Comparison of ENCODE assay signal across 8 cellular contexts in the genomic region with DNA sequence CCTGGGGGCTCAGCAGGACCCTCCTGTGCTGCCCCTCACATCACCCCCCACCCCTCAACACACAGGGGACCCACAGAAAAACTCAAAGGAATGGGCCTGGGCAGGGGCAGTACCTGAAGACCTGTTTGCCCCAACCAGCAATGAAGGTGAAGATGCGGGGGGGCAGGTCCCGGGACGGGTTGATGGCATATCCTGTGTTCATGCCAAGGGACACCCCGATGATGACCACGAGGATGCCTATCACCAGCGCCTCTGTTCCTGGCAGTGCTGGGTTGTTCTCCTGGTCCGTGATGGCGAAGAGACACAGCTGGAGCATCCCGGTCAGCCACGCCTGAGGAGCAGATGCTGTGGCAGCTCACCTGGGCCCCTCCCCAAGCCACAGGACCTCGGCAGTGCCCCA. TPM values are rescaled to one million over a fixed set of nuclear protein-coding genes. Genes with fewer than 3 reads are reported as not detected.
"Had no signal": no experiment of that assay in that cellular context is flagged by ENCODE, and none has a peak within 500 bp of the region (broad histone marks: within the 10 kb centered on the region; RNA-seq: fewer than 3 reads in every experiment).

No MANE protein-coding gene starts in this region.

RNA-seq across cellular contexts. Expression of a gene that starts 16.8 kb away (rescaled TPM):
- total RNA-seq: activated naive CD4-positive, alpha-beta T cell treated with anti-CD3 and anti-CD28 coated beads for 36 hours; activated naive CD8-positive, alpha-beta T cell treated with anti-CD3 and anti-CD28 coated beads for 36 hours; activated naive CD8-positive, alpha-beta T cell treated with anti-CD3 and anti-CD28 coated beads, Interleukin-2, amount 10 ng/mL, durations not matched to agents 7 days and 5 days; activated T-cell treated with anti-CD3 and anti-CD28 coated beads, Interleukin-2, amount 50 U/mL, for 4 hours; activated T-cell treated with anti-CD3 and anti-CD28 coated beads, Interleukin-2, amount 50 U/mL, for 72 hours; activated T-helper 1 cell treated with anti-CD3 and anti-CD28 coated beads, Interleukin-12 subunit alpha, Interleukin-12 subunit beta, Interleukin-2, Interleukin-4 antibody, amounts not matched to agents 30 ng/mL and 10 ng/mL and 1 ng/mL, durations not matched to agents 14 hours and 24 hours and 36 hours; activated T-helper 2 cell treated with anti-CD3 and anti-CD28 coated beads, Interferon-gamma antibody, Interleukin-2, Interleukin-4, amounts not matched to agents 10 μg/mL and 5 μg/mL and 100 μg/mL, durations not matched to agents 14 hours and 24 hours and 36 hours; bronchial epithelial cell had no signal
